In genomic region chr17:50867856-50868438, GRCh38 we compare ENCODE assay signal across 1 cellular context.
TF ChIP-seq lines count a peak whose summit lies in the region.

No MANE protein-coding gene starts in this region.

TF ChIP-seq in HEK293, 187 proteins besides CTCF, POLR2A, EP300 and RAD21 (continued from another document and continues in another):
- TF ChIP-seq TSHZ1 (tag by site-specific recombination; IDR thresholded peaks at IDR 0.05; ENCODE audit: borderline replicate concordance) (no peak), ZEB2 (tag by site-specific recombination; IDR thresholded peaks at IDR 0.05) (peak; percentile 21; the same call in 1 of the 2 replicates), ZNF214 (tag by site-specific recombination; IDR thresholded peaks at IDR 0.05; ENCODE audit: borderline replicate concordance) (no peak), HOXC10 (CRISPR knock-in tag; IDR thresholded peaks at IDR 0.05) (no peak), GLI2 (tag by site-specific recombination; IDR thresholded peaks at IDR 0.05; ENCODE audit: borderline replicate concordance, low read depth) (no peak), ZNF692 (tag by site-specific recombination; IDR thresholded peaks at IDR 0.05) (no peak; the same call in 1 of the 2 replicates), REST (tag by site-specific recombination; IDR thresholded peaks at IDR 0.05) (no peak), ZFP3 (tag by site-specific recombination; IDR thresholded peaks at IDR 0.05; ENCODE audit: low read depth) (no peak), PRDM6 (tag by site-specific recombination; IDR thresholded peaks at IDR 0.05) (peak; percentile 96), ZNF423 (tag by site-specific recombination; IDR thresholded peaks at IDR 0.05) (no peak), ZNF555 (tag by site-specific recombination; conservative IDR thresholded peaks at IDR 0.05) (no peak), ZNF211 (tag by site-specific recombination; IDR thresholded peaks at IDR 0.05; ENCODE audit: low read depth) (no peak), ZNF426 (tag by site-specific recombination; IDR thresholded peaks at IDR 0.05) (no peak), ZNF530 (tag by site-specific recombination; IDR thresholded peaks at IDR 0.05; ENCODE audit: low read depth) (no peak), ZNF501 (tag by site-specific recombination; IDR thresholded peaks at IDR 0.05) (peak; percentile 66; the same call in 1 of the 2 replicates), KLF17 (tag by site-specific recombination; IDR thresholded peaks at IDR 0.05) (peak; percentile 71; the same call in 1 of the 2 replicates), BCL11B (tag by site-specific recombination; IDR thresholded peaks at IDR 0.05; ENCODE audit: low read depth) (no peak), MEIS1 (CRISPR knock-in tag; IDR thresholded peaks at IDR 0.05; ENCODE audit: borderline replicate concordance) (no peak), SP7 (tag by site-specific recombination; IDR thresholded peaks at IDR 0.05) (peak; percentile 61), KLF8 (tag by site-specific recombination; IDR thresholded peaks at IDR 0.05) (no peak; the same call in 1 of the 2 replicates), ZNF350 (tag by site-specific recombination; IDR thresholded peaks at IDR 0.05) (no peak), ZBTB26 (tag by site-specific recombination; optimal IDR thresholded peaks at IDR 0.05) (no peak), ATF2 (tag by site-specific recombination; IDR thresholded peaks at IDR 0.05; ENCODE audit: low read depth) (no peak), ZNF792 (tag by site-specific recombination; IDR thresholded peaks at IDR 0.05) (no peak), OVOL3 (tag by site-specific recombination; IDR thresholded peaks at IDR 0.05) (no peak; the same call in 1 of the 2 replicates), REPIN1 (tag by site-specific recombination; IDR thresholded peaks at IDR 0.05; ENCODE audit: low read depth) (no peak), SALL2 (tag by site-specific recombination; IDR thresholded peaks at IDR 0.05; ENCODE audit: borderline replicate concordance) (no peak), ZNF521 (tag by site-specific recombination; IDR thresholded peaks at IDR 0.05) (no peak), YY2 (tag by site-specific recombination; IDR thresholded peaks at IDR 0.05) (no peak), MYNN (tag by site-specific recombination; IDR thresholded peaks at IDR 0.05; ENCODE audit: borderline replicate concordance) (no peak), GLIS1 (tag by site-specific recombination; IDR thresholded peaks at IDR 0.05) (no peak), ZNF121 (tag by site-specific recombination; IDR thresholded peaks at IDR 0.05) (no peak), TCF7L2 (IDR thresholded peaks at IDR 0.05; ENCODE audit: borderline replicate concordance, low read depth, low read length) (no peak), HIC1 (tag by site-specific recombination; IDR thresholded peaks at IDR 0.05) (peak; percentile 85; the same call in 1 of the 2 replicates), ZNF449 (tag by site-specific recombination; IDR thresholded peaks at IDR 0.05) (no peak), ZNF488 (tag by site-specific recombination; IDR thresholded peaks at IDR 0.05) (no peak), ZNF18 (tag by site-specific recombination; IDR thresholded peaks at IDR 0.05) (no peak), SCRT2 (tag by site-specific recombination; IDR thresholded peaks at IDR 0.05) (no peak), ZNF133 (tag by site-specific recombination; IDR thresholded peaks at IDR 0.05) (no peak), ZNF404 (tag by site-specific recombination; IDR thresholded peaks at IDR 0.05) (no peak)
